ENCODE assay signal across 1 cellular context in genomic region chr16:10579965-10580918, GRCh38.
TF ChIP-seq lines count a peak whose summit lies in the region.

EMP2 (minus strand) TSS chr16:10580598; CDS start chr16:10547617, 32,981 bp downstream.

TF ChIP-seq in HEK293, 187 proteins besides CTCF, POLR2A, EP300 and RAD21 (continued from another document):
- TF ChIP-seq REST (tag by site-specific recombination; IDR thresholded peaks at IDR 0.05) (no peak), HIC1 (tag by site-specific recombination; IDR thresholded peaks at IDR 0.05) (peak; percentile 61), ZNF518A (tag by site-specific recombination; conservative IDR thresholded peaks at IDR 0.05; ENCODE audit: low read depth) (no peak), ZNF623 (tag by site-specific recombination; IDR thresholded peaks at IDR 0.05) (no peak; the same call in 1 of the 2 replicates), GLI4 (tag by site-specific recombination; IDR thresholded peaks at IDR 0.05) (no peak), ZNF692 (tag by site-specific recombination; IDR thresholded peaks at IDR 0.05) (peak; percentile 71), ZNF768 (tag by site-specific recombination; IDR thresholded peaks at IDR 0.05) (no peak), ZNF707 (tag by site-specific recombination; IDR thresholded peaks at IDR 0.05) (no peak), ZNF221 (tag by site-specific recombination; IDR thresholded peaks at IDR 0.05; ENCODE audit: borderline replicate concordance) (no peak), ZBTB6 (tag by site-specific recombination; IDR thresholded peaks at IDR 0.05) (no peak), ZNF571 (tag by site-specific recombination; IDR thresholded peaks at IDR 0.05) (no peak), SP3 (tag by site-specific recombination; IDR thresholded peaks at IDR 0.05) (peak; percentile 84), ZNF239 (tag by site-specific recombination; IDR thresholded peaks at IDR 0.05) (no peak), ZNF311 (tag by site-specific recombination; IDR thresholded peaks at IDR 0.05; ENCODE audit: borderline replicate concordance) (no peak), ZNF112 (tag by site-specific recombination; IDR thresholded peaks at IDR 0.05) (no peak), ZNF585B (tag by site-specific recombination; IDR thresholded peaks at IDR 0.05) (no peak), ZBTB26 (tag by site-specific recombination; optimal IDR thresholded peaks at IDR 0.05) (peak; percentile 84), ZNF76 (tag by site-specific recombination; IDR thresholded peaks at IDR 0.05; ENCODE audit: borderline replicate concordance, low read depth) (peak; percentile 76; the same call in 1 of the 2 replicates), ELK4 (IDR thresholded peaks at IDR 0.05; ENCODE audit: borderline replicate concordance, low read depth, low read length) (no peak), SCRT2 (tag by site-specific recombination; IDR thresholded peaks at IDR 0.05) (no peak), ZNF19 (tag by site-specific recombination; IDR thresholded peaks at IDR 0.05; ENCODE audit: low read depth) (no peak), BCL11A (tag by site-specific recombination; IDR thresholded peaks at IDR 0.05; ENCODE audit: low read depth) (no peak), KLF9 (tag by site-specific recombination; IDR thresholded peaks at IDR 0.05; ENCODE audit: low read depth) (peak; percentile 80), KLF1 (tag by site-specific recombination; IDR thresholded peaks at IDR 0.05) (peak; percentile 66), ZNF16 (tag by site-specific recombination; IDR thresholded peaks at IDR 0.05; ENCODE audit: low read depth) (no peak), ZNF341 (tag by site-specific recombination; IDR thresholded peaks at IDR 0.05; ENCODE audit: low read depth) (peak; percentile 55; the same call in 1 of the 2 replicates), HOXA7 (CRISPR knock-in tag; IDR thresholded peaks at IDR 0.05; ENCODE audit: borderline replicate concordance) (no peak), ZNF501 (tag by site-specific recombination; IDR thresholded peaks at IDR 0.05) (0 out of 2 replicates have a peak, but pooled peaks have one; percentile 25), FEZF1 (tag by site-specific recombination; IDR thresholded peaks at IDR 0.05) (no peak), ZFP69B (tag by site-specific recombination; IDR thresholded peaks at IDR 0.05) (no peak), KLF8 (tag by site-specific recombination; IDR thresholded peaks at IDR 0.05) (peak; percentile 59; the same call in 1 of the 2 replicates), ZBTB48 (tag by site-specific recombination; IDR thresholded peaks at IDR 0.05) (peak; percentile 31; the same call in 1 of the 2 replicates), ZNF830 (tag by site-specific recombination; IDR thresholded peaks at IDR 0.05; ENCODE audit: low read depth) (no peak), ZNF670 (tag by site-specific recombination; IDR thresholded peaks at IDR 0.05; ENCODE audit: low read depth) (no peak), ZSCAN4 (tag by site-specific recombination; IDR thresholded peaks at IDR 0.05) (no peak; the same call in 1 of the 2 replicates), GLIS1 (tag by site-specific recombination; IDR thresholded peaks at IDR 0.05) (peak; percentile 27; the same call in 1 of the 2 replicates), EGR2 (tag by site-specific recombination; IDR thresholded peaks at IDR 0.05; ENCODE audit: low read depth) (peak; percentile 79), ZNF777 (tag by site-specific recombination; IDR thresholded peaks at IDR 0.05; ENCODE audit: borderline replicate concordance) (peak; percentile 85; the same call in 1 of the 2 replicates), ZIC2 (tag by site-specific recombination; IDR thresholded peaks at IDR 0.05) (peak; percentile 44), ZNF391 (tag by site-specific recombination; IDR thresholded peaks at IDR 0.05; ENCODE audit: borderline replicate concordance, low read depth) (peak; percentile 56; the same call in 1 of the 2 replicates), RBAK (tag by site-specific recombination; IDR thresholded peaks at IDR 0.05) (no peak)
